20 cellular contexts compared by ENCODE assay signal in the genomic region with DNA sequence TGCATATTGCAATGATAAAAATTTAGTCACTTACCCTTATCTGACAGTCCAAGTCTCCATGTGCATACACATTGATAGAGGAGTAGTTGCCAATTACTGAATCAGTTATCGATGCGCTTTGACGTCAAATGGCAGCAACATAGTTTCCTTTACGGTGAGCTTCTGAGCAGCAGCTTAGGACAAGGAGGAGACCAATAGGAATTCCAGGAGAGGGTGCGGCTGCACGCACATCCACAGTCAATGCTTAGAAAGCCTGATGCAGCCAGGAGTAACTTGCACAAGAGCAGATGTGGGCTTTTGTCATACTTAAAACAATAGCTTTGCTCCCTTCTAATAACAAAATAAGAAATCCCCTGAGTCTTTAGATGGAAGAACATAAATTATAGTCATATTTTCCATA.
DNase-seq lines count a peak whose midpoint lies in the region; ATAC-seq, FAIRE-seq and TF ChIP-seq lines count a peak whose summit lies in the region.
"Had no signal": no experiment of that assay in that cellular context is flagged by ENCODE, and none has a peak within 500 bp of the region (broad histone marks: within the 10 kb centered on the region; RNA-seq: fewer than 3 reads in every experiment).

No MANE protein-coding gene starts in this region.

- TF ChIP-seq CTCF in RWPE2 (IDR thresholded peaks at IDR 0.05; ENCODE audit: poor library complexity, severe bottlenecking) (no peak), fibroblast of lung (conservative IDR thresholded peaks at IDR 0.05 in 1 of 2, IDR thresholded peaks at IDR 0.05 in 1 of 2; ENCODE audit: low read depth in 1 of 2, low read length in 2 of 2) (no peak), body of pancreas (IDR thresholded peaks at IDR 0.05) (no peak), kidney (IDR thresholded peaks at IDR 0.05; ENCODE audit: borderline replicate concordance, extremely low read depth, insufficient read depth) (no peak)

- intact Hi-C loops in body of pancreas (cut with DNase I) (no loop called here), kidney (cut with DNase I) (no loop called here)

- H3K36me3 ChIP-seq in RWPE2 (ENCODE audit: low read depth), result no peaks in the 10 kb centered on the region
- no peaks in the 10 kb centered on the region for H3K36me3 ChIP-seq in fibroblast of lung (ENCODE audit: control insufficient read depth, insufficient read depth, low read length)
- no peaks in the 10 kb centered on the region for H3K36me3 ChIP-seq in body of pancreas (replicated peaks in 1 of 2; ENCODE audit: insufficient read depth in 1 of 2, low read depth in 2 of 2)
- H3K36me3 ChIP-seq in kidney (ENCODE audit: control insufficient read depth in 1 of 2, insufficient read depth in 2 of 2, low read length in 2 of 2), result no peaks in the 10 kb centered on the region
- H3K36me3 ChIP-seq: gastrocnemius medialis, Peyer's patch, spleen, thyroid gland had no signal

- 88 to 91% methylated on average over 6 of the region's 6 CpGs for WGBS in body of pancreas, 2 donors

- no peak overlapping the region for H3K4me3 ChIP-seq in RWPE2 (ENCODE audit: severe bottlenecking)
- H3K4me3 ChIP-seq in fibroblast of lung (replicated peaks in 1 of 4; ENCODE audit: control extremely low read depth in 1 of 4, insufficient read depth in 1 of 4, low read depth in 3 of 4, low read length in 4 of 4), result peak overlapping the region in 1 of 4 experiments; percentile 5
- no peak overlapping the region for H3K4me3 ChIP-seq in skeletal muscle cell (ENCODE audit: low read depth, low read length)
- no peak overlapping the region for H3K4me3 ChIP-seq in body of pancreas
- H3K4me3 ChIP-seq in kidney (ENCODE audit: low read length in 2 of 2), result no peak overlapping the region
- H3K4me3 ChIP-seq: gastrocnemius medialis, Peyer's patch, spleen, thyroid gland had no signal

- no peaks in the 10 kb centered on the region for H3K79me2 ChIP-seq in fibroblast of lung (ENCODE audit: control insufficient read depth, insufficient read depth, low read length)

- no peak for TF ChIP-seq POLR2A in body of pancreas (IDR thresholded peaks at IDR 0.05)

- FAIRE-seq in kidney (lab: Jason Lieb, UNC), result no peak

- no peak overlapping the region for H3K9ac ChIP-seq in fibroblast of lung (ENCODE audit: insufficient read depth, low read length)
- no peak overlapping the region for H3K9ac ChIP-seq in kidney (ENCODE audit: low read length in 2 of 2)

- peak overlapping the region; percentile 25 for H2AFZ ChIP-seq in fibroblast of lung (ENCODE audit: low read length)

- H4K20me1 ChIP-seq in fibroblast of lung (ENCODE audit: control insufficient read depth, extremely low read depth, insufficient read depth, low read length), result no peaks in the 10 kb centered on the region

- H3K4me1 ChIP-seq in RWPE2 (ENCODE audit: insufficient read depth, poor library complexity, severe bottlenecking) (peaks cover 17% of the 10 kb centered on the region), fibroblast of lung (ENCODE audit: control insufficient read depth, extremely low read depth, insufficient read depth, low read length) (peaks cover 6% of the 10 kb centered on the region), body of pancreas (no peaks in the 10 kb centered on the region), kidney (ENCODE audit: control insufficient read depth in 1 of 2, insufficient read depth in 1 of 2, low read depth in 1 of 2, low read length in 2 of 2) (no peaks in the 10 kb centered on the region)
- H3K4me1 ChIP-seq: gastrocnemius medialis, Peyer's patch, thyroid gland had no signal

- H3K9me3 ChIP-seq in RWPE2 (ENCODE audit: severe bottlenecking) (no peaks in the 10 kb centered on the region), fibroblast of lung (ENCODE audit: control insufficient read depth, insufficient read depth, low read depth, low read length) (no peaks in the 10 kb centered on the region), body of pancreas (no peaks in the 10 kb centered on the region), kidney (ENCODE audit: control insufficient read depth in 1 of 2, low read length in 2 of 2) (no peaks in the 10 kb centered on the region)
- H3K9me3 ChIP-seq: gastrocnemius medialis, Peyer's patch, spleen, thyroid gland had no signal

- H3K27me3 ChIP-seq in RWPE2 (ENCODE audit: insufficient read depth, poor library complexity, severe bottlenecking), result no peaks in the 10 kb centered on the region
- no peaks in the 10 kb centered on the region for H3K27me3 ChIP-seq in fibroblast of lung (ENCODE audit: control insufficient read depth, insufficient read depth, low read length)
- no peaks in the 10 kb centered on the region for H3K27me3 ChIP-seq in body of pancreas
- H3K27me3 ChIP-seq: gastrocnemius medialis, Peyer's patch, spleen, thyroid gland had no signal

- ATAC-seq in RWPE2 (ENCODE audit: low read depth) (peak; percentile 64; the same call in 2 of the 3 replicates), HG03354 (IDR thresholded peaks at IDR 0.05; ENCODE audit: poor library complexity, severe bottlenecking, unreplicated experiment) (no peak), body of pancreas (no peak)
- ATAC-seq: activated CD8-positive, alpha-beta T cell treated with anti-CD3 and anti-CD28 coated beads for 36 hours; effector memory CD8-positive, alpha-beta T cell; gastrocnemius medialis had no signal

- H3K27ac ChIP-seq in RWPE2 (ENCODE audit: poor library complexity, severe bottlenecking) (peak overlapping the region; percentile 61), fibroblast of lung (ENCODE audit: insufficient read depth, low read length) (peak overlapping the region; percentile 44), body of pancreas (no peak overlapping the region), kidney (ENCODE audit: low read depth in 2 of 2, low read length in 2 of 2) (no peak overlapping the region)
- H3K27ac ChIP-seq: gastrocnemius medialis, Peyer's patch, spleen, thyroid gland, VCaP had no signal

- peak overlapping the region; percentile 28 for H3K4me2 ChIP-seq in fibroblast of lung (ENCODE audit: extremely low read depth, insufficient read depth, low read length)

- DNase-seq in GM03348 (ENCODE audit: low spot score), result peak; percentile 78
- DNase-seq in RWPE2 (ENCODE audit: low spot score), result no peak
- DNase-seq in fibroblast of lung (ENCODE audit: low read depth in 2 of 2), result peak; percentile 35 to 67
- DNase-seq in skeletal muscle cell (ENCODE audit: low read depth), result peak; percentile 77
- DNase-seq in mucosa of gallbladder (ENCODE audit: low spot score), result no peak
- DNase-seq in body of pancreas, result no peak
- DNase-seq in kidney, result no peak
- DNase-seq: activated CD8-positive, alpha-beta T cell treated with anti-CD3 and anti-CD28 coated beads for 36 hours; activated naive CD8-positive, alpha-beta T cell treated with anti-CD3 and anti-CD28 coated beads, Interleukin-2, amount 10 ng/mL, durations not matched to agents 7 days and 5 days; C1 segment of cervical spinal cord; DMS53; effector memory CD8-positive, alpha-beta T cell; gastrocnemius medialis; H9; NCI-H2171 treated with DMSO at 0.1 percent for 48 hours; Peyer's patch; spleen; thyroid gland had no signal

Comparison
In these comparisons a context has a peak if more than half of its experiments do, and no peak if none do; other contexts are left out.
1. DNase-seq: peak in GM03348 (single experiment), fibroblast of lung (2 of 2) and skeletal muscle cell (single experiment); none in RWPE2 (single experiment), mucosa of gallbladder (single experiment), body of pancreas (0 of 4) and kidney (single experiment).
2. H3K27ac ChIP-seq: peak in RWPE2 (single experiment) and fibroblast of lung (single experiment); none in body of pancreas (0 of 4) and kidney (0 of 2).